ENCODE assay signal across 1 cellular context in the genomic region with DNA sequence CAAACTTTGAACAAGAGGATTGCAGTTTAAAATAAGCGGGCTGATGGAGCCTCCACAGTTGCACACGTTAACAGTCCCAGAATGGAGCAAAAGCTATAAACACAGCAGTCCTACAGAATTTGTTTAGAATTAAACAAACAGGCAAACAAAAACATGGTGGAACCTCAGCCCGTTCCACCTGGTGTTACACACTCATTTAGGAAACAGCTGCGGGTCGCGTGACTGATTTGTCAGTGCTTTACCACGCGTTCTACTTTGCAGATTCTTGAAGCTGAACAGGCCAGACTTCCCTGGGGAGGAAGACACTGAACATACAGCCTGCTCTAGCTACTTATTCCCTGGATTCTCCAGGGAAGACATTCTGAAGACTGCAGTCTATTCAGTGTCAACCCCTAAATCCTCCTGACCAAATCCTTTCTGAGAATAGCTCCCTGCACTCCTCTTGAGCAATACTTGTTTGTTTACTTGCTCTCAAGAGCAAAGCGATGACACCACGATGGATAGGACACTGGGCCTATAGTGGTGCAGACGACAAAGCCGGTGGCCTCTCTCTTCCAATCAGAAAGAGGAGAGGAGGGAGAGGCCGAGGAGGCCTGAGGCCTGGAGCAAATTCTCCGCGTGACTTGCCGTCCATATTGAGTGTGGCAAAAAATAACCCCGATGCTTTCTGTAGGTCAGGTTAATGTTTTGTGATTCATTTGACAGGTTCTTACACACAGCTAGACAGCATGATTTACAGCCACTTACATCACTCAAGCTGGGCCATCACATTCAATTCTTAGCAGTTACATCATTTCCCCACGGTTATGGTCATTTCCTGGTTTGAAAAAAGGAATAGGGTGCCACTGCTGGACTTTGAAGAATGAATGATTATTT.
TF ChIP-seq lines count a peak whose summit lies in the region.

No MANE protein-coding gene starts in this region.

TF ChIP-seq in A549, 52 proteins besides CTCF, POLR2A, EP300 and RAD21 (continued from another document):
- TF ChIP-seq HMGXB4 (CRISPR knock-in tag; IDR thresholded peaks at IDR 0.05; ENCODE audit: borderline replicate concordance) (no peak), REST (IDR thresholded peaks at IDR 0.05) (no peak), NPAS2 (CRISPR knock-in tag; IDR thresholded peaks at IDR 0.05; ENCODE audit: borderline replicate concordance) (no peak), BHLHE40 (IDR thresholded peaks at IDR 0.05; ENCODE audit: low read depth, low read length) (no peak), ZFP36 (IDR thresholded peaks at IDR 0.05; ENCODE audit: borderline replicate concordance, partially characterized antibody) (no peak), MYC (IDR thresholded peaks at IDR 0.05; ENCODE audit: borderline replicate concordance, low read length) (no peak), RFX5 (IDR thresholded peaks at IDR 0.05) (peak; percentile 67; the same call in 1 of the 2 replicates), CHD2 (IDR thresholded peaks at IDR 0.05; ENCODE audit: low read length, partially characterized antibody) (no peak), SREBF2 (IDR thresholded peaks at IDR 0.05) (no peak), CBX8 (IDR thresholded peaks at IDR 0.05) (no peak), HDAC2 (IDR thresholded peaks at IDR 0.05) (no peak), RCOR1 (IDR thresholded peaks at IDR 0.05; ENCODE audit: low read depth, low read length) (no peak), ZC3H11A (IDR thresholded peaks at IDR 0.05) (no peak; the same call in 1 of the 2 replicates), MAFK (IDR thresholded peaks at IDR 0.05; ENCODE audit: partially characterized antibody) (no peak), KDM1A (IDR thresholded peaks at IDR 0.05; ENCODE audit: low read depth) (no peak), RNF2 (IDR thresholded peaks at IDR 0.05; ENCODE audit: borderline replicate concordance, low read depth) (no peak), MAZ (IDR thresholded peaks at IDR 0.05; ENCODE audit: borderline replicate concordance, low read depth, low read length) (no peak), PHF8 (IDR thresholded peaks at IDR 0.05; ENCODE audit: borderline replicate concordance, low read depth) (no peak), CHD4 (IDR thresholded peaks at IDR 0.05; ENCODE audit: borderline replicate concordance) (no peak), RARB (CRISPR knock-in tag; IDR thresholded peaks at IDR 0.05) (no peak; the same call in 1 of the 2 replicates), TFCP2L1 (CRISPR knock-in tag; IDR thresholded peaks at IDR 0.05) (no peak), ZSCAN20 (CRISPR knock-in tag; IDR thresholded peaks at IDR 0.05) (no peak), HEYL (CRISPR knock-in tag; IDR thresholded peaks at IDR 0.05) (no peak), GATA3 (IDR thresholded peaks at IDR 0.05; ENCODE audit: borderline replicate concordance) (peak; percentile 47; the same call in 1 of the 2 replicates), JUNB (IDR thresholded peaks at IDR 0.05) (peak; percentile 49), POLR2AphosphoS2 (conservative IDR thresholded peaks at IDR 0.05; ENCODE audit: low read length) (no peak), FOSB (CRISPR knock-in tag; IDR thresholded peaks at IDR 0.05) (no peak), ESRRA (IDR thresholded peaks at IDR 0.05; ENCODE audit: borderline replicate concordance, low read length) (peak; percentile 69; the same call in 1 of the 2 replicates), CEBPB (IDR thresholded peaks at IDR 0.05) (peak; percentile 93 to 98), FOXS1 (CRISPR knock-in tag; IDR thresholded peaks at IDR 0.05) (no peak)
- TF ChIP-seq, protein P1, sequence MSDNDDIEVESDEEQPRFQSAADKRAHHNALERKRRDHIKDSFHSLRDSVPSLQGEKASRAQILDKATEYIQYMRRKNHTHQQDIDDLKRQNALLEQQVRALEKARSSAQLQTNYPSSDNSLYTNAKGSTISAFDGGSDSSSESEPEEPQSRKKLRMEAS (IDR thresholded peaks at IDR 0.05), result peak; percentile 82
- TF ChIP-seq, protein P2, sequence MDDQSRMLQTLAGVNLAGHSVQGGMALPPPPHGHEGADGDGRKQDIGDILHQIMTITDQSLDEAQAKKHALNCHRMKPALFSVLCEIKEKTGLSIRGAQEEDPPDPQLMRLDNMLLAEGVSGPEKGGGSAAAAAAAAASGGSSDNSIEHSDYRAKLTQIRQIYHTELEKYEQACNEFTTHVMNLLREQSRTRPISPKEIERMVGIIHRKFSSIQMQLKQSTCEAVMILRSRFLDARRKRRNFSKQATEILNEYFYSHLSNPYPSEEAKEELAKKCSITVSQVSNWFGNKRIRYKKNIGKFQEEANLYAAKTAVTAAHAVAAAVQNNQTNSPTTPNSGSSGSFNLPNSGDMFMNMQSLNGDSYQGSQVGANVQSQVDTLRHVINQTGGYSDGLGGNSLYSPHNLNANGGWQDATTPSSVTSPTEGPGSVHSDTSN (IDR thresholded peaks at IDR 0.05), result peak; percentile 90
